Comparison of ENCODE assay signal across 8 cellular contexts in genomic region chr3:192802957-192803899, GRCh38.
DNase-seq lines count a peak whose midpoint lies in the region; ATAC-seq and TF ChIP-seq lines count a peak whose summit lies in the region.

No MANE protein-coding gene starts in this region.

- no peak overlapping the region for H3K27ac ChIP-seq in KMS-11
- H3K27ac ChIP-seq in PC-3 (ENCODE audit: low read length), result no peak overlapping the region

- no TSS peak for BruUV-seq in PC-3 (replicated peaks; lab: Mats Ljungman, UMichigan)

- CTCF ChIA-PET in PC-3 (lab: Charles Lee), result interaction anchor here (0.5 to 1.0 kb wide), 4 partner anchors 10 to 339 kb away, joined by 3 to 5 read pairs (median 4); no protein-coding TSS in a partner anchor

- H3K4me1 Mint-ChIP-seq in neural crest cell, result no peaks in the 10 kb centered on the region

- H3K9me2 ChIP-seq in PC-3 (replicated peaks; ENCODE audit: low read length), result no peaks in the 10 kb centered on the region

- DNase-seq in AG10803 (ENCODE audit: low read depth) (peak; percentile 65), PC-3 (peak; percentile 66), erythroblast (lab: John Stamatoyannopoulos, UW) (peak; percentile 26 to 58), neural crest cell (ENCODE audit: low read depth, low spot score) (no peak)
- DNase-seq in central memory CD4-positive, alpha-beta T cell, result no peak
- DNase-seq in stimulated activated CD4-positive, alpha-beta T cell treated with anti-CD3 and anti-CD28 coated beads, Interleukin-2, amount 100 ng/mL, for 48 hours, result no peak

- intact Hi-C loops in PC-3 (cut with micrococcal nuclease), result loop anchor here (1.0 kb wide), 2 partner anchors 237 to 336 kb away; no protein-coding TSS in a partner anchor

- no peak overlapping the region for H3K4me2 ChIP-seq in KMS-11
- no peak overlapping the region for H3K4me2 ChIP-seq in PC-3 (ENCODE audit: low read length)

- H2AFZ ChIP-seq in KMS-11 (ENCODE audit: low read depth) (no peak overlapping the region), PC-3 (ENCODE audit: low read length) (no peak overlapping the region)

- H3K79me2 ChIP-seq in KMS-11 (ENCODE audit: insufficient read depth, low read depth) (peaks cover 20% of the 10 kb centered on the region; the same call in 1 of the 2 replicates), PC-3 (ENCODE audit: low read length) (peaks cover 57% of the 10 kb centered on the region)

- no peak overlapping the region for H3K4me3 Mint-ChIP-seq in neural crest cell

- no peak overlapping the region for H3K27ac Mint-ChIP-seq in neural crest cell (ENCODE audit: unreplicated experiment)

- H3K9ac ChIP-seq in KMS-11 (no peak overlapping the region), PC-3 (ENCODE audit: low read length) (no peak overlapping the region)

- peak; percentile 60 for ATAC-seq in GM18868 (IDR thresholded peaks at IDR 0.05; ENCODE audit: unreplicated experiment)
- ATAC-seq in PC-3, result peak; percentile 68; the same call in 1 of the 2 replicates

- H3K27me3 ChIP-seq in KMS-11 (ENCODE audit: insufficient read depth, low read depth), result no peaks in the 10 kb centered on the region
- no peaks in the 10 kb centered on the region for H3K27me3 ChIP-seq in PC-3 (ENCODE audit: low read length)

- H3K4me1 ChIP-seq in KMS-11 (ENCODE audit: low read depth, poor library complexity, severe bottlenecking) (no peaks in the 10 kb centered on the region), PC-3 (ENCODE audit: insufficient read depth, low read length) (no peaks in the 10 kb centered on the region)

- no peak for TF ChIP-seq POLR2A in erythroblast (IDR thresholded peaks at IDR 0.05; ENCODE audit: low read length)

- H3K9me3 Mint-ChIP-seq in neural crest cell, result no peaks in the 10 kb centered on the region

- TF ChIP-seq CTCF in AG10803 (conservative IDR thresholded peaks at IDR 0.05; ENCODE audit: low read length), result peak; percentile 69
- peak; percentile 67 for TF ChIP-seq CTCF in KMS-11 (conservative IDR thresholded peaks at IDR 0.05; ENCODE audit: low read depth, low read length)
- TF ChIP-seq CTCF in PC-3 (conservative IDR thresholded peaks at IDR 0.05; ENCODE audit: low read depth, low read length), result peak; percentile 75
- TF ChIP-seq CTCF in neural crest cell (conservative IDR thresholded peaks at IDR 0.05), result peak; percentile 75

- H3K4me3 ChIP-seq in AG10803 (ENCODE audit: low read length), result no peak overlapping the region
- no peak overlapping the region for H3K4me3 ChIP-seq in KMS-11 (IDR thresholded peaks at IDR 0.05; ENCODE audit: insufficient read depth, low read depth, low read length)
- no peak overlapping the region for H3K4me3 ChIP-seq in PC-3 (ENCODE audit: low read length)

- peaks cover 2% of the 10 kb centered on the region for H3K36me3 Mint-ChIP-seq in neural crest cell (ENCODE audit: low read depth)

- H3F3A ChIP-seq in PC-3 (ENCODE audit: low read length, unreplicated experiment), result no peaks in the 10 kb centered on the region

- no peaks in the 10 kb centered on the region for H3K9me3 ChIP-seq in PC-3 (ENCODE audit: low read length)

- POLR2A ChIA-PET in PC-3 (lab: Charles Lee; ENCODE audit: unreplicated experiment), result no interaction called here

- H3K27me3 Mint-ChIP-seq in neural crest cell (ENCODE audit: low read depth), result no peaks in the 10 kb centered on the region

- H4K20me1 ChIP-seq in KMS-11 (ENCODE audit: insufficient read depth) (no peaks in the 10 kb centered on the region), PC-3 (ENCODE audit: low read length) (peaks cover 56% of the 10 kb centered on the region)

- no peaks in the 10 kb centered on the region; the same call in 1 of the 2 replicates for H3K36me3 ChIP-seq in KMS-11 (ENCODE audit: insufficient read depth)
- peaks cover 12% of the 10 kb centered on the region for H3K36me3 ChIP-seq in PC-3 (ENCODE audit: low read depth, low read length)

Comparison
In these comparisons a context has a peak if more than half of its experiments do, and no peak if none do; other contexts are left out.
1. DNase-seq: peak in AG10803 (single experiment), PC-3 (single experiment) and erythroblast (2 of 2); none in neural crest cell (single experiment), central memory CD4-positive, alpha-beta T cell (single experiment) and stimulated activated CD4-positive, alpha-beta T cell treated with anti-CD3 and anti-CD28 coated beads, Interleukin-2, amount 100 ng/mL, for 48 hours (0 of 2).
2. Peak in every context shown above with its lines, with median percentiles within 50 percentile points of each other: CTCF ChIP-seq.